ENCODE assay signal across 1 cellular context in the genomic region with DNA sequence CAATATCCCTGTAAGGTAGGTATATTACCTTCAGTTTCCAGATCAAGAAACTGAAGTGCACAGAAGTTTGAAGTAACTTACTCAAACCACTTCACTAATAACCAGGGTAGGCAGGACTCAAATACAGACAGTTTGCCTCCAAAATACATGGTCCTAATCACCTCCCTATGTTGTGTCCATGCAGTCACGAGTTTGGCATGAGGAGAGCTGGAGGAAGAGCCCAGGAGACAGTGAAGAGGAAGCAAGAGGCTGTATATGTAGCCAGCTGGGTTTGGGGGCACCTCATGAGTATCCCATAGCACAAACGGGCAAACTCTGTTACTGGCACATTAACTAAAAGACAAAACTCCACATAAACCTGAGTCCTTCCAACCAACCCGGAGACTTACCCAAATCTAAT.
TF ChIP-seq lines count a peak whose summit lies in the region.

No MANE protein-coding gene starts in this region.

TF ChIP-seq in HepG2, 621 proteins besides CTCF, POLR2A, EP300 and RAD21 (continued from another document):
- TF ChIP-seq HNF4A (CRISPR knock-in tag; IDR thresholded peaks at IDR 0.05) (no peak), ARHGAP35 (CRISPR knock-in tag; IDR thresholded peaks at IDR 0.05; ENCODE audit: borderline replicate concordance) (no peak), ZNF724P (CRISPR knock-in tag; IDR thresholded peaks at IDR 0.05; ENCODE audit: borderline replicate concordance) (no peak), ZBTB7A (CRISPR knock-in tag; IDR thresholded peaks at IDR 0.05) (no peak), LRRFIP1 (CRISPR knock-in tag; conservative IDR thresholded peaks at IDR 0.05) (no peak), KDM2A (CRISPR knock-in tag; IDR thresholded peaks at IDR 0.05; ENCODE audit: borderline replicate concordance, low read depth) (no peak), ISX (CRISPR knock-in tag; conservative IDR thresholded peaks at IDR 0.05) (no peak), ZKSCAN1 (IDR thresholded peaks at IDR 0.05; ENCODE audit: low read length) (no peak), ZNF234 (CRISPR knock-in tag; conservative IDR thresholded peaks at IDR 0.05) (no peak), NCOA1 (CRISPR knock-in tag; IDR thresholded peaks at IDR 0.05) (no peak), MBNL3 (CRISPR knock-in tag; conservative IDR thresholded peaks at IDR 0.05) (no peak), SRSF9 (IDR thresholded peaks at IDR 0.05; ENCODE audit: borderline replicate concordance, insufficient read depth, low read depth, low read length, poor library complexity, severe bottlenecking) (no peak), ZNF567 (CRISPR knock-in tag; IDR thresholded peaks at IDR 0.05; ENCODE audit: borderline replicate concordance) (no peak)
- TF ChIP-seq, protein P1, sequence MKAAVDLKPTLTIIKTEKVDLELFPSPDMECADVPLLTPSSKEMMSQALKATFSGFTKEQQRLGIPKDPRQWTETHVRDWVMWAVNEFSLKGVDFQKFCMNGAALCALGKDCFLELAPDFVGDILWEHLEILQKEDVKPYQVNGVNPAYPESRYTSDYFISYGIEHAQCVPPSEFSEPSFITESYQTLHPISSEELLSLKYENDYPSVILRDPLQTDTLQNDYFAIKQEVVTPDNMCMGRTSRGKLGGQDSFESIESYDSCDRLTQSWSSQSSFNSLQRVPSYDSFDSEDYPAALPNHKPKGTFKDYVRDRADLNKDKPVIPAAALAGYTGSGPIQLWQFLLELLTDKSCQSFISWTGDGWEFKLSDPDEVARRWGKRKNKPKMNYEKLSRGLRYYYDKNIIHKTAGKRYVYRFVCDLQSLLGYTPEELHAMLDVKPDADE (CRISPR knock-in tag; IDR thresholded peaks at IDR 0.05): no peak
